1 cellular context compared by ENCODE assay signal in genomic region chr4:145805490-145805889, GRCh38.
TF ChIP-seq lines count a peak whose summit lies in the region.

No MANE protein-coding gene starts in this region.

TF ChIP-seq in IMR-90, 13 proteins besides CTCF, POLR2A, EP300 and RAD21 (continued from another document):
- TF ChIP-seq ELK1 (IDR thresholded peaks at IDR 0.05; ENCODE audit: borderline replicate concordance, low read depth, low read length) (no peak), MAFK (IDR thresholded peaks at IDR 0.05; ENCODE audit: low read depth, low read length) (no peak), SMC3 (IDR thresholded peaks at IDR 0.05; ENCODE audit: low read depth, low read length) (no peak)
